In genomic region chr14:26694521-26694920, GRCh38 we compare ENCODE assay signal across 16 cellular contexts.
"Had no signal": no experiment of that assay in that cellular context is flagged by ENCODE, and none has a peak within 500 bp of the region (broad histone marks: within the 10 kb centered on the region; RNA-seq: fewer than 3 reads in every experiment).

No MANE protein-coding gene starts in this region.

- ATAC-seq: activated CD4-positive, alpha-beta T cell treated with anti-CD3 and anti-CD28 coated beads for 36 hours; naive thymus-derived CD4-positive, alpha-beta T cell; psoas muscle; right cardiac atrium; WTC11 had no signal

- H3K27me3 ChIP-seq: cardiac muscle cell, esophagus squamous epithelium, vagina had no signal

- H3K27ac ChIP-seq: cardiac muscle cell, esophagus squamous epithelium, psoas muscle, skin epidermis, vagina had no signal

- H3K4me1 ChIP-seq: esophagus squamous epithelium, psoas muscle, vagina had no signal

- DNase-seq: activated CD4-positive, alpha-beta T cell treated with anti-CD3 and anti-CD28 coated beads for 36 hours; activated CD4-positive, alpha-beta T cell treated with anti-CD3 and anti-CD28 coated beads, Interleukin-2, amount 50 U/mL, for 48 hours; activated naive CD8-positive, alpha-beta T cell treated with anti-CD3 and anti-CD28 coated beads for 36 hours; amniotic stem cell; dermis blood vessel endothelial cell; effector memory CD4-positive, alpha-beta T cell; esophagus squamous epithelium; mesenchymal stem cell; naive thymus-derived CD4-positive, alpha-beta T cell; psoas muscle; right cardiac atrium; trophoblast cell had no signal

- H3K36me3 ChIP-seq: cardiac muscle cell, esophagus squamous epithelium, vagina had no signal

- H3K4me3 ChIP-seq: cardiac muscle cell, esophagus squamous epithelium, psoas muscle, skin epidermis, vagina had no signal

- H3K9me3 ChIP-seq: esophagus squamous epithelium, psoas muscle, vagina had no signal
